In genomic region chr5:90227688-90228087, GRCh38 we compare ENCODE assay signal across 21 cellular contexts.
DNase-seq lines count a peak whose midpoint lies in the region; ATAC-seq, FAIRE-seq and TF ChIP-seq lines count a peak whose summit lies in the region.
"Had no signal": no experiment of that assay in that cellular context is flagged by ENCODE, and none has a peak within 500 bp of the region (broad histone marks: within the 10 kb centered on the region; RNA-seq: fewer than 3 reads in every experiment).

No MANE protein-coding gene starts in this region.

- 2% methylated on average over 3 of the region's 3 CpGs for WGBS in HepG2 (ENCODE audit: low lambda C conversion rate)

- H3K4me1 ChIP-seq in GM23338 (ENCODE audit: insufficient read depth) (no peaks in the 10 kb centered on the region), ascending aorta (peaks cover 0 to 27% of the 10 kb centered on the region in 2 donors), HepG2 (ENCODE audit: insufficient read depth, low read length) (no peaks in the 10 kb centered on the region)

- H3K4me3 ChIP-seq in GM23338 = no peak overlapping the region
- H3K4me3 ChIP-seq in ascending aorta = peak overlapping the region in 1 of 2 donors; percentile 29
- no peak overlapping the region for H3K4me3 ChIP-seq in HepG2 (replicated peaks in 1 of 3; ENCODE audit: insufficient read depth in 1 of 3, low read depth in 2 of 3, low read length in 3 of 3)

- no TSS peak for BruUV-seq in HepG2 (replicated peaks; lab: Mats Ljungman, UMichigan)

- no peak overlapping the region for H3K27ac ChIP-seq in GM23338 (ENCODE audit: low read depth)
- peak overlapping the region; percentile 69 to 73 for H3K27ac ChIP-seq in ascending aorta
- no peak overlapping the region for H3K27ac ChIP-seq in HepG2 (ENCODE audit: extremely low read length, insufficient read depth, low read length)
- H3K27ac ChIP-seq: HL-60 had no signal

- FAIRE-seq in HepG2 (lab: Jason Lieb, UNC) = no peak
- FAIRE-seq: D721Med had no signal

- no peaks in the 10 kb centered on the region for H3K79me2 ChIP-seq in GM23338 (replicated peaks; ENCODE audit: insufficient read depth)
- H3K79me2 ChIP-seq in HepG2 (ENCODE audit: insufficient read depth, low read length) = no peaks in the 10 kb centered on the region

- no peaks in the 10 kb centered on the region for H3F3A ChIP-seq in GM23338 (replicated peaks; ENCODE audit: low read depth)

- H4K20me1 ChIP-seq in GM23338 (replicated peaks; ENCODE audit: insufficient read depth) (no peaks in the 10 kb centered on the region), HepG2 (ENCODE audit: insufficient read depth, low read length) (no peaks in the 10 kb centered on the region)

- no peak overlapping the region for H3K9ac ChIP-seq in HepG2 (ENCODE audit: insufficient read depth, low read depth, low read length)

- no peaks in the 10 kb centered on the region; the same call in 2 of the 3 replicates for H3K9me3 Mint-ChIP-seq in GM23338
- no peaks in the 10 kb centered on the region for H3K9me3 Mint-ChIP-seq in stimulated activated memory B cell treated with anti-CD40 and anti-IgM and Interleukin-4, amounts not matched to agents 10 μg/mL and 1 μg/mL and 100 μg/mL, for 72 hours
- no peaks in the 10 kb centered on the region for H3K9me3 Mint-ChIP-seq in activated CD8-positive, alpha-beta T cell treated with anti-CD3 and anti-CD28 coated beads, Interleukin-2, amount 10 ng/mL, durations not matched to agents 7 days and 5 days (ENCODE audit: insufficient read depth)
- no peaks in the 10 kb centered on the region for H3K9me3 Mint-ChIP-seq in activated T-cell treated with anti-CD3 and anti-CD28 coated beads, Interleukin-2, amount 50 U/mL, for 4 hours

- DNase-seq in GM23338 (ENCODE audit: low spot score) (no peak), ascending aorta (ENCODE audit: low spot score in 2 of 2) (peak in 1 of 2 donors; percentile 71), left colon (peak; percentile 69 to 82), HepG2 (ENCODE audit: low spot score) (no peak)
- DNase-seq in activated CD8-positive, alpha-beta T cell treated with anti-CD3 and anti-CD28 coated beads, Interleukin-2, amount 10 ng/mL, durations not matched to agents 7 days and 5 days = no peak
- no peak for DNase-seq in activated T-cell treated with anti-CD3 and anti-CD28 coated beads, Interleukin-2, amount 50 U/mL, for 4 hours
- DNase-seq: ACHN; CD4-positive, alpha-beta memory T cell; GF-D8; HFFc6; KBM-7; NCI-H1092; NCI-H1694; NCI-H2107; NCI-H446 had no signal

- peaks cover 8% of the 10 kb centered on the region; the same call in 2 of the 3 replicates for H3K4me1 Mint-ChIP-seq in GM23338
- no peaks in the 10 kb centered on the region for H3K4me1 Mint-ChIP-seq in stimulated activated memory B cell treated with anti-CD40 and anti-IgM and Interleukin-4, amounts not matched to agents 10 μg/mL and 1 μg/mL and 100 μg/mL, for 72 hours
- H3K4me1 Mint-ChIP-seq in activated CD8-positive, alpha-beta T cell treated with anti-CD3 and anti-CD28 coated beads, Interleukin-2, amount 10 ng/mL, durations not matched to agents 7 days and 5 days (ENCODE audit: low read depth) = no peaks in the 10 kb centered on the region
- H3K4me1 Mint-ChIP-seq in activated T-cell treated with anti-CD3 and anti-CD28 coated beads, Interleukin-2, amount 50 U/mL, for 4 hours (ENCODE audit: low read depth) = no peaks in the 10 kb centered on the region
- H3K4me1 Mint-ChIP-seq: B cell; CD4-positive, alpha-beta memory T cell had no signal

- H3K4me3 Mint-ChIP-seq in GM23338 = no peak overlapping the region
- no peak overlapping the region for H3K4me3 Mint-ChIP-seq in stimulated activated memory B cell treated with anti-CD40 and anti-IgM and Interleukin-4, amounts not matched to agents 10 μg/mL and 1 μg/mL and 100 μg/mL, for 72 hours
- no peak overlapping the region for H3K4me3 Mint-ChIP-seq in activated CD8-positive, alpha-beta T cell treated with anti-CD3 and anti-CD28 coated beads, Interleukin-2, amount 10 ng/mL, durations not matched to agents 7 days and 5 days
- H3K4me3 Mint-ChIP-seq in activated T-cell treated with anti-CD3 and anti-CD28 coated beads, Interleukin-2, amount 50 U/mL, for 4 hours = no peak overlapping the region
- H3K4me3 Mint-ChIP-seq: B cell; CD4-positive, alpha-beta memory T cell; HFFc6 had no signal

- TF ChIP-seq POLR2A in HepG2 (IDR thresholded peaks at IDR 0.05; ENCODE audit: insufficient read depth in 1 of 2, low read depth in 2 of 2, low read length in 2 of 2) = no peak

- H3K27me3 Mint-ChIP-seq in GM23338 (ENCODE audit: insufficient read depth, low read depth, poor library complexity) = peaks cover 3% of the 10 kb centered on the region
- peaks cover 11% of the 10 kb centered on the region for H3K27me3 Mint-ChIP-seq in stimulated activated memory B cell treated with anti-CD40 and anti-IgM and Interleukin-4, amounts not matched to agents 10 μg/mL and 1 μg/mL and 100 μg/mL, for 72 hours
- H3K27me3 Mint-ChIP-seq in activated CD8-positive, alpha-beta T cell treated with anti-CD3 and anti-CD28 coated beads, Interleukin-2, amount 10 ng/mL, durations not matched to agents 7 days and 5 days (ENCODE audit: low read depth) = no peaks in the 10 kb centered on the region
- H3K27me3 Mint-ChIP-seq in activated T-cell treated with anti-CD3 and anti-CD28 coated beads, Interleukin-2, amount 50 U/mL, for 4 hours (ENCODE audit: low read depth) = no peaks in the 10 kb centered on the region
- H3K27me3 Mint-ChIP-seq: CD4-positive, alpha-beta memory T cell had no signal

- H3K27ac Mint-ChIP-seq in GM23338 = no peak overlapping the region
- no peak overlapping the region for H3K27ac Mint-ChIP-seq in stimulated activated memory B cell treated with anti-CD40 and anti-IgM and Interleukin-4, amounts not matched to agents 10 μg/mL and 1 μg/mL and 100 μg/mL, for 72 hours
- no peak overlapping the region for H3K27ac Mint-ChIP-seq in activated CD8-positive, alpha-beta T cell treated with anti-CD3 and anti-CD28 coated beads, Interleukin-2, amount 10 ng/mL, durations not matched to agents 7 days and 5 days
- H3K27ac Mint-ChIP-seq: B cell; CD4-positive, alpha-beta memory T cell; HFFc6 had no signal

- H2AFZ ChIP-seq in GM23338 (peak overlapping the region; percentile 87; the same call in 1 of the 2 replicates), HepG2 (ENCODE audit: low read length) (no peak overlapping the region)

- no peaks in the 10 kb centered on the region for H3K9me2 ChIP-seq in GM23338 (ENCODE audit: insufficient read depth)

- no peak for TF ChIP-seq CTCF in GM23338 (conservative IDR thresholded peaks at IDR 0.05; ENCODE audit: low read depth in 2 of 2)
- TF ChIP-seq CTCF in ascending aorta (IDR thresholded peaks at IDR 0.05) = no peak
- no peak for TF ChIP-seq CTCF in HepG2 (CRISPR knock-in tag; IDR thresholded peaks at IDR 0.05)

- H3K36me3 Mint-ChIP-seq in GM23338 (ENCODE audit: low read depth) = no peaks in the 10 kb centered on the region
- no peaks in the 10 kb centered on the region for H3K36me3 Mint-ChIP-seq in stimulated activated memory B cell treated with anti-CD40 and anti-IgM and Interleukin-4, amounts not matched to agents 10 μg/mL and 1 μg/mL and 100 μg/mL, for 72 hours
- no peaks in the 10 kb centered on the region for H3K36me3 Mint-ChIP-seq in activated CD8-positive, alpha-beta T cell treated with anti-CD3 and anti-CD28 coated beads, Interleukin-2, amount 10 ng/mL, durations not matched to agents 7 days and 5 days (ENCODE audit: low read depth)
- no peaks in the 10 kb centered on the region for H3K36me3 Mint-ChIP-seq in activated T-cell treated with anti-CD3 and anti-CD28 coated beads, Interleukin-2, amount 50 U/mL, for 4 hours (ENCODE audit: insufficient read depth)
- H3K36me3 Mint-ChIP-seq: CD4-positive, alpha-beta memory T cell had no signal

- ATAC-seq in GM23338 (no peak), left colon (peak; percentile 98), HG02759 (IDR thresholded peaks at IDR 0.05; ENCODE audit: unreplicated experiment) (no peak), HepG2 (no peak)
- ATAC-seq in stimulated activated memory B cell treated with anti-CD40 and anti-IgM and Interleukin-4, amounts not matched to agents 10 μg/mL and 1 μg/mL and 100 μg/mL, for 72 hours = peak; percentile 40
- ATAC-seq in activated CD8-positive, alpha-beta T cell treated with anti-CD3 and anti-CD28 coated beads, Interleukin-2, amount 10 ng/mL, durations not matched to agents 7 days and 5 days = no peak
- ATAC-seq in activated T-cell treated with anti-CD3 and anti-CD28 coated beads, Interleukin-2, amount 50 U/mL, for 4 hours = no peak
- ATAC-seq: Right ventricle myocardium inferior had no signal

- CTCF ChIA-PET in activated CD8-positive, alpha-beta T cell treated with anti-CD3 and anti-CD28 coated beads, Interleukin-2, amount 10 ng/mL, durations not matched to agents 7 days and 5 days (lab: Charles Lee) = no interaction called here
- CTCF ChIA-PET in HepG2 (lab: Yijun Ruan, JAX; ENCODE audit: low intra/inter-chr PET ratio, low total read pairs) = no interaction called here

- in situ Hi-C loops in HepG2 (cut with HindIII; ENCODE audit: extremely low pct_ligation_motif_present, low pct_unique_long_range_greater_than_20kb) = no loop called here

- no peak for TF ChIP-seq RAD21 in HepG2 (CRISPR knock-in tag; IDR thresholded peaks at IDR 0.05)

- H3K9me3 ChIP-seq in ascending aorta (no peaks in the 10 kb centered on the region), HepG2 (ENCODE audit: low read length) (no peaks in the 10 kb centered on the region)

- H3K36me3 ChIP-seq in GM23338 (ENCODE audit: insufficient read depth) = no peaks in the 10 kb centered on the region
- H3K36me3 ChIP-seq in ascending aorta = no peaks in the 10 kb centered on the region
- no peaks in the 10 kb centered on the region for H3K36me3 ChIP-seq in HepG2 (replicated peaks in 1 of 2; ENCODE audit: control insufficient read depth in 1 of 2, insufficient read depth in 2 of 2, low read length in 2 of 2)

- intact Hi-C loops in ascending aorta (cut with DNase I) (no loop called here), left colon (cut with DNase I, micrococcal nuclease) (no loop called here), HepG2 (cut with micrococcal nuclease; ENCODE audit: unreplicated experiment) (no loop called here)

- H3K4me2 ChIP-seq in GM23338 = no peak overlapping the region
- H3K4me2 ChIP-seq in HepG2 (ENCODE audit: low read depth, low read length) = no peak overlapping the region

- no peak for TF ChIP-seq EP300 in HepG2 (IDR thresholded peaks at IDR 0.05; ENCODE audit: low read depth in 2 of 2, low read length in 2 of 2)
- no peak for TF ChIP-seq EP300 in HepG2 (CRISPR knock-in tag; IDR thresholded peaks at IDR 0.05; ENCODE audit: borderline replicate concordance)

- H3K27me3 ChIP-seq in GM23338 (ENCODE audit: insufficient read depth) (no peaks in the 10 kb centered on the region), ascending aorta (no peaks in the 10 kb centered on the region), HepG2 (ENCODE audit: control insufficient read depth in 1 of 2, insufficient read depth in 2 of 2, low read length in 2 of 2) (no peaks in the 10 kb centered on the region)

- POLR2A ChIA-PET in activated CD8-positive, alpha-beta T cell treated with anti-CD3 and anti-CD28 coated beads, Interleukin-2, amount 10 ng/mL, durations not matched to agents 7 days and 5 days (lab: Charles Lee) = interaction anchor here (0.6 kb wide), 1 partner anchor 17 kb away, joined by 3 read pairs; no protein-coding TSS in a partner anchor
- POLR2A ChIA-PET in HepG2 (lab: Yijun Ruan, JAX) = no interaction called here

TF ChIP-seq in GM23338, 12 proteins besides CTCF, POLR2A, EP300 and RAD21 (continues in another document):
- TF ChIP-seq ZNF114 (CRISPR knock-in tag; IDR thresholded peaks at IDR 0.05) = no peak

Comparison
In these comparisons a context has a peak if more than half of its experiments do, and no peak if none do; other contexts are left out.
1. ATAC-seq: peak in left colon (single experiment) and stimulated activated memory B cell treated with anti-CD40 and anti-IgM and Interleukin-4, amounts not matched to agents 10 μg/mL and 1 μg/mL and 100 μg/mL, for 72 hours (single experiment); none in GM23338 (single experiment), activated CD8-positive, alpha-beta T cell treated with anti-CD3 and anti-CD28 coated beads, Interleukin-2, amount 10 ng/mL, durations not matched to agents 7 days and 5 days (single experiment), HG02759 (single experiment), HepG2 (single experiment) and activated T-cell treated with anti-CD3 and anti-CD28 coated beads, Interleukin-2, amount 50 U/mL, for 4 hours (0 of 2).
2. DNase-seq: peak in left colon (2 of 2); none in GM23338 (single experiment), activated CD8-positive, alpha-beta T cell treated with anti-CD3 and anti-CD28 coated beads, Interleukin-2, amount 10 ng/mL, durations not matched to agents 7 days and 5 days (single experiment), HepG2 (single experiment) and activated T-cell treated with anti-CD3 and anti-CD28 coated beads, Interleukin-2, amount 50 U/mL, for 4 hours (single experiment).
3. H3K27ac ChIP-seq: peak in ascending aorta (2 of 2); none in GM23338 (single experiment) and HepG2 (single experiment).